Comparison of ENCODE assay signal across 12 cellular contexts in the genomic region with DNA sequence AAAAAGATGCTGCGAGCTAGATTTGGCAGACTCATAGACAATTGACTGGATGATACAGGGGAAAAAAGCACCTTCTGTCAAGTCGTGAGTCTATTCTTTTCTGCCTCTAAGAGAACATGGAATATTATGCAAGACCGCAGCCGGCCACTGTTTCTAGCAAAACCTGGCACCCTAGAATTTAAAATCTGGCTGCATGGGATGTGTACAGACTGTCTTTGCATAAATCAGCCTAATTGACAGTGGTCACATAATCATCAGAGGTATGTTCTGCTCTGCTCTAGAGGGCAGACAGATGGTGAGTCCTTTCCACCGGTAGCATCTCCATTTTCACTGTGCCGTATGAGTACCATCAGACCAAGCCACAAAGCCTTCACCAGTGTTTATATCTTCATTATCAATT.
DNase-seq lines count a peak whose midpoint lies in the region; ATAC-seq lines count a peak whose summit lies in the region.
"Had no signal": no experiment of that assay in that cellular context is flagged by ENCODE, and none has a peak within 500 bp of the region (broad histone marks: within the 10 kb centered on the region; RNA-seq: fewer than 3 reads in every experiment).

No MANE protein-coding gene starts in this region.

- ATAC-seq in HG03378 (IDR thresholded peaks at IDR 0.05; ENCODE audit: unreplicated experiment): no peak
- ATAC-seq in GM18861 (IDR thresholded peaks at IDR 0.05; ENCODE audit: unreplicated experiment): no peak

- DNase-seq in Ammon's horn (ENCODE audit: low spot score) (peak; percentile 41), NCI-H1694 (lab: John Stamatoyannopoulos, UW) (peak; percentile 5), SK-N-DZ (ENCODE audit: low spot score) (peak; percentile 20), inferior parietal cortex (ENCODE audit: extremely low spot score) (peak; percentile 47), kidney tubule cell (ENCODE audit: low spot score) (no peak)
- DNase-seq: BE2C; CD4-positive, alpha-beta memory T cell; DMS79; GOT3; H9 had no signal
